Comparison of ENCODE assay signal across 11 cellular contexts in genomic region chr14:75742867-75743266, GRCh38.
"Had no signal": no experiment of that assay in that cellular context is flagged by ENCODE, and none has a peak within 500 bp of the region (broad histone marks: within the 10 kb centered on the region; RNA-seq: fewer than 3 reads in every experiment).

No MANE protein-coding gene starts in this region.

- DNase-seq: GM23248, GOT3, H7, H9, HCEC 1CT, HFFc6 had no signal

- FAIRE-seq: H1, H54 had no signal

- H3K27ac ChIP-seq: GM23248 had no signal

- H3K4me2 ChIP-seq: GM23338 had no signal

- H3K9ac ChIP-seq: GM23248 had no signal

- H2AFZ ChIP-seq: GM23248, GM23338 had no signal

- ATAC-seq: GM23338, HCT116 had no signal

- H3K4me3 ChIP-seq: GM23248, GM23338, HAP-1 had no signal
